Comparison of ENCODE assay signal across 8 cellular contexts in the genomic region with DNA sequence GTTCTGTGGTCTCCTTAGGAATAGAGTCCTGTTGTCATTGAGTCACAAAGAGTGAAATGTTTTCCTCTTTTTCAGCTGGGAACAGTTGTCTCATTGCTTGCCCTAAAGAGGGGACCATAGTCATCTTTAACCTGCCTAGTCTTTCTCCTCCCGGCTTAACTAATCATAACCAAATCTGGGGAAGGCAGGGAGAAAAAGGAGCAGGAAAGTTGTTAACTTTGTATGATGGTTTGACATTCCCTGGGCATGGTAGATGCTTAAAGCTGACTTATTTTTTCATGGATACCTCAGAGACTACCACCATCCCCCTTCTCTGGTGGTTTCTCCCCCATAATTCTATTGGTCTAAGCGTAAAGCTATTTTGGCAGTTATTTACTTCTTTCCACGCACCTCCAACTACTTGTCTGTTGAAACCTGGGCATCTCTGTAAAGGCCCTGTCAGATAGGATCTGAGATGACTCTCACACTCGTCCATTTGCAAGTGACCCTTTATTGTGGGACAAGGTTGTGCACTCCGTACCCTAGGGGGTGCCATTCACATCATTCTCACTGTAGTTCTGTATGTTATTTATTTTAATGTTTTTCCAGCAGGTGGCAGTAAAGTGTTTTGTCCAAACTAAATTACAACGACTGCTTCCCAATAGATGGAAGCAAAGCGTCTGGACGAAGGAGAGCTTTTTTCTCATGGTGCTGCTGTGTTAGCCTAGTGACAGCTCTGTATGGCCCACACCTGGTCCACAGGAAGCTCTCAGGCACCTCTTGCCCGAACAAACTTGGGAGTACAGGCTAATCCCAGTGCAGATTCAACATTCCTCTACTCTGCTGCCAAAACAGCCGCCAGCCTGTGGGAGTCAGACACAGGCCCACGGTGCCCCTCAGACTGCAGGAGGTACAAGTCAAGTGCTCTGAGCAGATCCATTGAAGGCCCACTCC. TPM values are rescaled to one million over a fixed set of nuclear protein-coding genes. Genes with fewer than 3 reads are reported as not detected.
DNase-seq lines count a peak whose midpoint lies in the region; ATAC-seq and TF ChIP-seq lines count a peak whose summit lies in the region.

No MANE protein-coding gene starts in this region.

- no peaks in the 10 kb centered on the region for H3K9me3 Mint-ChIP-seq in activated naive CD8-positive, alpha-beta T cell treated with anti-CD3 and anti-CD28 coated beads, Interleukin-2, amount 10 ng/mL, durations not matched to agents 7 days and 5 days
- H3K9me3 Mint-ChIP-seq in progenitor cell of endocrine pancreas (ENCODE audit: low read depth), result no peaks in the 10 kb centered on the region

- H3K4me1 Mint-ChIP-seq in activated naive CD8-positive, alpha-beta T cell treated with anti-CD3 and anti-CD28 coated beads, Interleukin-2, amount 10 ng/mL, durations not matched to agents 7 days and 5 days, result peaks cover 22% of the 10 kb centered on the region
- peaks cover 18% of the 10 kb centered on the region for H3K4me1 Mint-ChIP-seq in progenitor cell of endocrine pancreas (ENCODE audit: low read depth)

- peak overlapping the region; percentile 48 for H3K4me2 ChIP-seq in DND-41 (ENCODE audit: insufficient read depth, low read length)

- intact Hi-C loops in head of caudate nucleus (cut with DNase I), result loop anchor here (2.0 to 10.0 kb wide), 2 partner anchors 33 to 151 kb away; a partner anchor contains a TSS

- no peak overlapping the region for H3K27ac Mint-ChIP-seq in activated naive CD8-positive, alpha-beta T cell treated with anti-CD3 and anti-CD28 coated beads, Interleukin-2, amount 10 ng/mL, durations not matched to agents 7 days and 5 days
- peak overlapping the region; percentile 47 for H3K27ac Mint-ChIP-seq in progenitor cell of endocrine pancreas

- peaks cover 29% of the 10 kb centered on the region for H3K79me2 ChIP-seq in DND-41 (ENCODE audit: insufficient read depth, low read length)

- peaks cover 33% of the 10 kb centered on the region for H3K4me1 ChIP-seq in DND-41 (ENCODE audit: insufficient read depth, low read length)

- H3K4me3 ChIP-seq in DND-41 (ENCODE audit: low read depth in 1 of 2, low read length in 2 of 2), result no peak overlapping the region

- POLR2A ChIA-PET in activated naive CD8-positive, alpha-beta T cell treated with anti-CD3 and anti-CD28 coated beads, Interleukin-2, amount 10 ng/mL, durations not matched to agents 7 days and 5 days (lab: Charles Lee), result interaction anchor here (1.5 kb wide), 1 partner anchor 33 kb away, joined by 5 read pairs; no protein-coding TSS in a partner anchor

- no peaks in the 10 kb centered on the region for H3K9me3 ChIP-seq in DND-41 (ENCODE audit: insufficient read depth, low read length, severe bottlenecking)

- TF ChIP-seq CTCF in DND-41 (IDR thresholded peaks at IDR 0.05; ENCODE audit: borderline replicate concordance, extremely low read depth, low read length, poor library complexity, severe bottlenecking) (peak; percentile 94), progenitor cell of endocrine pancreas (IDR thresholded peaks at IDR 0.05; ENCODE audit: unreplicated experiment) (peak; percentile 83)

- peak overlapping the region; percentile 20; the same call in 1 of the 2 replicates for H3K9ac ChIP-seq in DND-41 (ENCODE audit: low read depth, low read length)

- peaks cover 20% of the 10 kb centered on the region for H4K20me1 ChIP-seq in DND-41 (ENCODE audit: insufficient read depth, low read length)

- H3K27ac ChIP-seq in DND-41 (ENCODE audit: low read length), result peak overlapping the region; percentile 31

- H2AFZ ChIP-seq in DND-41 (ENCODE audit: low read depth, low read length), result peak overlapping the region; percentile 74

- no peaks in the 10 kb centered on the region for H3K27me3 Mint-ChIP-seq in activated naive CD8-positive, alpha-beta T cell treated with anti-CD3 and anti-CD28 coated beads, Interleukin-2, amount 10 ng/mL, durations not matched to agents 7 days and 5 days
- no peaks in the 10 kb centered on the region for H3K27me3 Mint-ChIP-seq in progenitor cell of endocrine pancreas

- H3K27me3 ChIP-seq in DND-41 (ENCODE audit: insufficient read depth, low read length, poor library complexity), result no peaks in the 10 kb centered on the region

- H3K36me3 ChIP-seq in DND-41 (ENCODE audit: insufficient read depth, low read length), result peaks cover 2% of the 10 kb centered on the region; the same call in 1 of the 2 replicates

- H3K4me3 Mint-ChIP-seq in activated naive CD8-positive, alpha-beta T cell treated with anti-CD3 and anti-CD28 coated beads, Interleukin-2, amount 10 ng/mL, durations not matched to agents 7 days and 5 days, result no peak overlapping the region
- H3K4me3 Mint-ChIP-seq in progenitor cell of endocrine pancreas (ENCODE audit: low read depth), result peak overlapping the region; percentile 37

- DNase-seq in DND-41, result peak; percentile 73
- DNase-seq in HCEC 1CT, result peak; percentile 92
- DNase-seq in NCI-H1092 treated with DMSO at 0.1 percent for 48 hours (lab: John Stamatoyannopoulos, UW), result peak; percentile 82
- DNase-seq in SKM-1 (lab: John Stamatoyannopoulos, UW; ENCODE audit: unreplicated experiment), result peak; percentile 86
- DNase-seq in activated naive CD8-positive, alpha-beta T cell treated with anti-CD3 and anti-CD28 coated beads, Interleukin-2, amount 10 ng/mL, durations not matched to agents 7 days and 5 days, result peak; percentile 38
- DNase-seq in head of caudate nucleus, result peak; percentile 20 to 87 (median 68)
- peak; percentile 44 for DNase-seq in progenitor cell of endocrine pancreas (ENCODE audit: low spot score, unreplicated experiment)

- H3K36me3 Mint-ChIP-seq in activated naive CD8-positive, alpha-beta T cell treated with anti-CD3 and anti-CD28 coated beads, Interleukin-2, amount 10 ng/mL, durations not matched to agents 7 days and 5 days, result peaks cover 9% of the 10 kb centered on the region
- no peaks in the 10 kb centered on the region for H3K36me3 Mint-ChIP-seq in progenitor cell of endocrine pancreas (ENCODE audit: insufficient read depth)

- peak; percentile 68 for ATAC-seq in DND-41 (ENCODE audit: insufficient read depth, low read depth)
- ATAC-seq in activated naive CD8-positive, alpha-beta T cell treated with anti-CD3 and anti-CD28 coated beads, Interleukin-2, amount 10 ng/mL, durations not matched to agents 7 days and 5 days (ENCODE audit: low read depth), result peak; percentile 50
- no peak for ATAC-seq in GM21367 (IDR thresholded peaks at IDR 0.05; ENCODE audit: unreplicated experiment)

RNA-seq across cellular contexts. Expression of a gene that starts 3.0 kb away (rescaled TPM):
- 10 to 100 TPM; 44.8 to 48.7 TPM for total RNA-seq in activated naive CD8-positive, alpha-beta T cell treated with anti-CD3 and anti-CD28 coated beads, Interleukin-2, amount 10 ng/mL, durations not matched to agents 7 days and 5 days
- total RNA-seq in progenitor cell of endocrine pancreas, result 59.8 and 62.1 TPM in 2 replicates

RNA-seq across cellular contexts. Expression of a gene that starts 48.0 kb away (rescaled TPM):
- not detected for total RNA-seq in activated naive CD8-positive, alpha-beta T cell treated with anti-CD3 and anti-CD28 coated beads, Interleukin-2, amount 10 ng/mL, durations not matched to agents 7 days and 5 days
- not detected in 2 replicates for total RNA-seq in progenitor cell of endocrine pancreas

Comparison
In these comparisons a context has a peak if more than half of its experiments do, and no peak if none do; other contexts are left out.
1. DNase-seq: peak in every context shown above with its lines; median percentile 92 in HCEC 1CT; 86 in SKM-1; 82 in NCI-H1092 treated with DMSO at 0.1 percent for 48 hours; 73 in DND-41; 68 in head of caudate nucleus; 44 in progenitor cell of endocrine pancreas; 38 in activated naive CD8-positive, alpha-beta T cell treated with anti-CD3 and anti-CD28 coated beads, Interleukin-2, amount 10 ng/mL, durations not matched to agents 7 days and 5 days.